8 cellular contexts compared by ENCODE assay signal in the genomic region with DNA sequence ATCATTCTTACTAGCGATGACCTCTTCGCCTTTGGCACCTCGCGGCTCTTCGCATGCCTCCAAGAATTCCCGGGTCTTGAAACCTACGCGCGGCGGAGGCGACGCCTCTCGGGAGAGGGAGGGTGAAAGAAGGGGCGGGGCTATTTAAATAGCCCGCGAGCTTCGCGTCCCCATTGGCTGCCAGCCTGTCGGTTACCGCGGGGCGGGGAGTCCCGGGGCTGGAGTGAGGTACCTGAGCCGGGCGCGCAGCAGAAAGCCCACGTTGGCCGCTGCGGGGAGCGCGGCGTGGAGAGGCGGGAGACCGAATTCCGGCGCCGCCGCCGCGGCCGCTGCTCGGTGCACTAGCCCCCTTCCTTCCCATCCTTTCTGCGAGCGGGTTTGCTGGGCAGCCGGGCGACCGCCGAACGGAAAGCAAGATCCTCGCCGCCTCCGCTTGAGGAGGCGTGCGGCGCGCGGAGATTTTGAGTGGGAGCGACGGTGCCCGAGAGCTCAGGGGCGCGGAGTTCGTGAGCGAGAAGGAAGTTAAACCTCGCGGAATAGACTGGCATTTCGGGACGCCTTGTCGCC. TPM values are rescaled to one million over a fixed set of nuclear protein-coding genes. Genes with fewer than 3 reads are reported as not detected.
DNase-seq lines count a peak whose midpoint lies in the region; ATAC-seq and TF ChIP-seq lines count a peak whose summit lies in the region.

BMP6 (plus strand) TSS at position 251 of the 567 bp plus-strand sequence. CDS start 857 bp downstream, outside the sequence.

- H3K4me3 Mint-ChIP-seq in stimulated activated naive CD8-positive, alpha-beta T cell treated with anti-CD3 and anti-CD28 coated beads, Interleukin-15, Interleukin-2, amounts not matched to agents 100 ng/mL and 50 ng/mL, for 24 hours: peak within 1 kb of the TSS; percentile 37

- DNase-seq in COLO668 (lab: John Stamatoyannopoulos, UW; ENCODE audit: unreplicated experiment) (peak; percentile 85), NCI-H82 treated with DMSO at 0.1 percent for 48 hours (lab: John Stamatoyannopoulos, UW; ENCODE audit: unreplicated experiment) (peak; percentile 56), activated T-cell treated with anti-CD3 and anti-CD28 coated beads for 48 hours (ENCODE audit: low read depth) (peak; percentile 62), fibroblast of mammary gland (ENCODE audit: low read depth) (peak; percentile 70), myocyte (ENCODE audit: low read depth) (peak; percentile 85)

- peak within 1 kb of the TSS; percentile 48 for H3K4me3 ChIP-seq in fibroblast of mammary gland (ENCODE audit: control insufficient read depth, low read depth, low read length)

- no peak for TF ChIP-seq CTCF in fibroblast of mammary gland (conservative IDR thresholded peaks at IDR 0.05; ENCODE audit: control insufficient read depth, insufficient read depth, low read depth, low read length)

- H3K27ac Mint-ChIP-seq in stimulated activated naive CD8-positive, alpha-beta T cell treated with anti-CD3 and anti-CD28 coated beads, Interleukin-15, Interleukin-2, amounts not matched to agents 100 ng/mL and 50 ng/mL, for 24 hours: no peak within 1 kb of the TSS

- ATAC-seq in GM19463 (IDR thresholded peaks at IDR 0.05; ENCODE audit: unreplicated experiment) (peak; percentile 81), HG03558 (IDR thresholded peaks at IDR 0.05; ENCODE audit: extremely low read depth, unreplicated experiment) (peak; percentile 71)

- H3K27me3 Mint-ChIP-seq in stimulated activated naive CD8-positive, alpha-beta T cell treated with anti-CD3 and anti-CD28 coated beads, Interleukin-15, Interleukin-2, amounts not matched to agents 100 ng/mL and 50 ng/mL, for 24 hours: peaks cover 78% of the 10 kb centered on the region

- H3K36me3 Mint-ChIP-seq in stimulated activated naive CD8-positive, alpha-beta T cell treated with anti-CD3 and anti-CD28 coated beads, Interleukin-15, Interleukin-2, amounts not matched to agents 100 ng/mL and 50 ng/mL, for 24 hours (ENCODE audit: low read depth): no peaks in the 10 kb centered on the region

- no peaks in the 10 kb centered on the region for H3K9me3 Mint-ChIP-seq in stimulated activated naive CD8-positive, alpha-beta T cell treated with anti-CD3 and anti-CD28 coated beads, Interleukin-15, Interleukin-2, amounts not matched to agents 100 ng/mL and 50 ng/mL, for 24 hours

- peaks cover 16% of the 10 kb centered on the region for H3K4me1 Mint-ChIP-seq in stimulated activated naive CD8-positive, alpha-beta T cell treated with anti-CD3 and anti-CD28 coated beads, Interleukin-15, Interleukin-2, amounts not matched to agents 100 ng/mL and 50 ng/mL, for 24 hours (ENCODE audit: low read depth)

RNA-seq across cellular contexts. Expression of gene BMP6, which starts in this region (rescaled TPM):
- 0.10 and 0.19 TPM in 2 replicates for total RNA-seq in myocyte
- not detected for polyA plus RNA-seq in myocyte (2012)

Comparison
In these comparisons a context has a peak if more than half of its experiments do, and no peak if none do; other contexts are left out.
1. Peak in every context shown above with its lines: DNase-seq, ATAC-seq and H3K4me3 ChIP-seq.
2. Peak in DNase-seq in myocyte; RNA of the gene not detected or under 1 TPM.